10 cellular contexts compared by ENCODE assay signal in the genomic region with DNA sequence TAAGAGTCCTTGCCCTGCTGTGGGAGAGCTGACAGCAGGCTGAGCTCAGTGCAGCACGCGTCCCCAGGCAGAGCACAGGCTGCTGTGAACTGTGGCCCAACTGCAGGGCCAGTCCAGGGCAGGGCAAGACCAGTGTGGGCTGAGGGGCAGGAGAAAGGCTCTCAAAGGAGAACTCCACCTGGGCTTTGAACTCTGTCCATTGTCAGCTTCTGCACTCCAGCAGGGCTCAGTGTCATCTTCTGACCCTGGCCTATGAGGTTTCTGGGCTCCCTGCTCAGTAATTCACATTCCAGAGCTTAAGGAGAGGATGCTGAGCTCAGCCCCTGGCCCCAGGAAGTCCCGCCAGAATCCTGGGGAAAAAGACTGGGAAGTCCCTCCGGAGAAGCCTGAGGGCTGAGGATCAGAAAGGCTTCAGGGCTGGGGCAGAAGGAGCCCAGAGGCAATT. TPM values are rescaled to one million over a fixed set of nuclear protein-coding genes. Genes with fewer than 3 reads are reported as not detected.
DNase-seq lines count a peak whose midpoint lies in the region; ATAC-seq and TF ChIP-seq lines count a peak whose summit lies in the region.
"Had no signal": no experiment of that assay in that cellular context is flagged by ENCODE, and none has a peak within 500 bp of the region (broad histone marks: within the 10 kb centered on the region; RNA-seq: fewer than 3 reads in every experiment).

No MANE protein-coding gene starts in this region.

- no peak overlapping the region for H4K8ac ChIP-seq in mesendoderm (ENCODE audit: low read depth, low read length)

- H3K23ac ChIP-seq in mesendoderm (ENCODE audit: low read length): no peak overlapping the region

- no peak overlapping the region for H3K4ac ChIP-seq in mesendoderm (ENCODE audit: low read depth, low read length)

- no peaks in the 10 kb centered on the region for H3K9me3 Mint-ChIP-seq in endothelial cell (ENCODE audit: unreplicated experiment)

- peaks cover 13% of the 10 kb centered on the region for H3K36me3 Mint-ChIP-seq in endothelial cell (ENCODE audit: low read depth, unreplicated experiment)

- no peaks in the 10 kb centered on the region for H3K36me3 ChIP-seq in mesendoderm (ENCODE audit: control insufficient read depth, insufficient read depth, low read length)
- no peaks in the 10 kb centered on the region for H3K36me3 ChIP-seq in transverse colon

- whole genome bisulfite sequencing in mesendoderm (ENCODE audit: extremely low coverage, insufficient coverage, low lambda C conversion rate): no CpG with 5 or more reads among the region's 4 CpGs
- WGBS in transverse colon (ENCODE audit: low coverage in 1 of 2), 2 donors: 40 to 74% methylated on average over 1 to 4 of the region's 4 CpGs

- H3K18ac ChIP-seq in mesendoderm (ENCODE audit: low read length): no peak overlapping the region

- in situ Hi-C loops in transverse colon (cut with MboI; ENCODE audit: low pct_ligation_motif_present in 1 of 4, low pct_unique_long_range_greater_than_20kb in 1 of 4, low sequenced_read_pairs in 3 of 4): no loop called here

- H3K79me1 ChIP-seq in mesendoderm (ENCODE audit: low read length): peaks cover 14% of the 10 kb centered on the region

- H3K27ac Mint-ChIP-seq in endothelial cell (ENCODE audit: unreplicated experiment): no peak overlapping the region

- no peak overlapping the region for H3K9ac ChIP-seq in mesendoderm (ENCODE audit: low read length)
- H3K9ac ChIP-seq: parathyroid adenoma had no signal

- peak; percentile 54 for DNase-seq in M059J (ENCODE audit: low read depth)
- peak; percentile 12 for DNase-seq in endothelial cell (ENCODE audit: low spot score)
- peak; percentile 94 for DNase-seq in mesendoderm
- no peak for DNase-seq in transverse colon
- DNase-seq in AG20443 (ENCODE audit: low spot score): no peak
- DNase-seq: amygdala, T-helper 9 cell had no signal

- TF ChIP-seq EP300 in transverse colon (IDR thresholded peaks at IDR 0.05; ENCODE audit: low read depth): no peak

- no peak overlapping the region for H4K5ac ChIP-seq in mesendoderm (ENCODE audit: low read length)

- H3K4me1 Mint-ChIP-seq in endothelial cell (ENCODE audit: unreplicated experiment): peaks cover 7% of the 10 kb centered on the region

- H2BK5ac ChIP-seq in mesendoderm (ENCODE audit: low read length): no peak overlapping the region

- H2BK120ac ChIP-seq in mesendoderm (ENCODE audit: low read depth, low read length): no peak overlapping the region

- peaks cover 6% of the 10 kb centered on the region for H3K79me2 ChIP-seq in mesendoderm (ENCODE audit: control insufficient read depth, insufficient read depth, low read length)
- H3K79me2 ChIP-seq: parathyroid adenoma had no signal

- no peak for TF ChIP-seq POLR2A in transverse colon (IDR thresholded peaks at IDR 0.05)

- H3K56ac ChIP-seq in mesendoderm (ENCODE audit: low read length): no peak overlapping the region

- peaks cover 6% of the 10 kb centered on the region for H3K27me3 Mint-ChIP-seq in endothelial cell (ENCODE audit: unreplicated experiment)

- no peak overlapping the region for H2AK5ac ChIP-seq in mesendoderm (ENCODE audit: low read length)

- H3K4me1 ChIP-seq in mesendoderm (ENCODE audit: control insufficient read depth, low read depth, low read length) (peaks cover 4% of the 10 kb centered on the region), transverse colon (peaks cover 12 to 40% (median 23%) of the 10 kb centered on the region in 4 donors)
- H3K4me1 ChIP-seq: parathyroid adenoma had no signal

- no peaks in the 10 kb centered on the region for H3K9me3 ChIP-seq in transverse colon

- ATAC-seq in GM21367 (IDR thresholded peaks at IDR 0.05; ENCODE audit: unreplicated experiment) (no peak), GM19023 (IDR thresholded peaks at IDR 0.05; ENCODE audit: unreplicated experiment) (no peak)

- H2BK15ac ChIP-seq in mesendoderm (replicated peaks; ENCODE audit: low read depth): no peak overlapping the region

- H3K27me3 ChIP-seq in mesendoderm (ENCODE audit: insufficient read depth, low read length, poor library complexity) (no peaks in the 10 kb centered on the region), transverse colon (no peaks in the 10 kb centered on the region)

- no peak overlapping the region for H3K4me2 ChIP-seq in mesendoderm (ENCODE audit: low read length)

- no peak for TF ChIP-seq CTCF in endothelial cell (IDR thresholded peaks at IDR 0.05; ENCODE audit: unreplicated experiment)
- TF ChIP-seq CTCF in transverse colon (IDR thresholded peaks at IDR 0.05): no peak

- no peak overlapping the region for H3K4me3 Mint-ChIP-seq in endothelial cell (ENCODE audit: unreplicated experiment)

- H3K27ac ChIP-seq in mesendoderm (ENCODE audit: low read depth, low read length) (no peak overlapping the region), transverse colon (peak overlapping the region; percentile 57 to 86 (median 76))
- H3K27ac ChIP-seq: parathyroid adenoma had no signal

- intact Hi-C loops in transverse colon (cut with DNase I; ENCODE audit: low total_unique reads): no loop called here

- H3K4me3 ChIP-seq in mesendoderm (ENCODE audit: low read length): no peak overlapping the region
- H3K4me3 ChIP-seq in transverse colon: no peak overlapping the region

RNA-seq across cellular contexts. Expression of a gene that starts 37.4 kb away (rescaled TPM):
- total RNA-seq in M059J (2014; rRNA removed; shearing (Covaris generic)): 19.1 and 29.6 TPM in 2 replicates
- total RNA-seq in endothelial cell (ENCODE audit: unreplicated experiment) (47.6 TPM), transverse colon (10 to 100 TPM; 34.4 to 79.6 (median 51.5) TPM)
- polyA plus RNA-seq in mesendoderm (2013, experiment 1 of 2): 14.7 TPM
- 15.2 TPM for polyA plus RNA-seq in mesendoderm (2013, experiment 2 of 2)

Comparison
In these comparisons a context has a peak if more than half of its experiments do, and no peak if none do; other contexts are left out.
1. DNase-seq: peak in M059J (single experiment), endothelial cell (single experiment) and mesendoderm (single experiment); none in transverse colon (single experiment) and AG20443 (single experiment).